In the genomic region with DNA sequence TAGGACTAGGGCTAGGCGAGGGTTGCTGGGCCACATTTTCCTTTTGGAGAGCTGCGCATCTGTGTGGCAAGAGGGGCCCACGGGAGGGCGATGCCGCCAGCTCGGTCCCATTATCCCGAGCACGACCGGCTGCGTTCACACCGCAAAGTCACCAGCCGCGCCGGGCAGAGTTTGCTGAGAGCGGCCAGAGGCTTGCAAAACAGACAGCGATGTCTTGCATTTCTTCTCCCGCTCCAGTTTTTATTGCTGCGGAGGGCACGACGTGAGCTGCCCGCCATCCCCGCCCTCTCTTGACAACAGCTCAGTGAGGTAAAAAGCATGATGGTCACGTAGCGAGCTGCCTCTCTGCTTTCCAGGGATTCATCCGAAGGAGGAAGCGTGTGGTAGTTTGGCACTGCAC, we compare ENCODE assay signal across 22 cellular contexts.
A peak's percentile ranks its signal among the peaks of the same experiment; 100 is the strongest.
DNase-seq lines count a peak whose midpoint lies in the region; ATAC-seq, FAIRE-seq and TF ChIP-seq lines count a peak whose summit lies in the region.
"Had no signal": no experiment of that assay in that cellular context is flagged by ENCODE, and none has a peak within 500 bp of the region (broad histone marks: within the 10 kb centered on the region; RNA-seq: fewer than 3 reads in every experiment).

No MANE protein-coding gene starts in this region.

- H3K4me1 ChIP-seq in GM23338 (ENCODE audit: insufficient read depth) (peaks cover 35% of the 10 kb centered on the region), astrocyte (ENCODE audit: insufficient read depth, low read length) (peaks cover 33% of the 10 kb centered on the region), BE2C (peaks cover 18% of the 10 kb centered on the region)

- H3K27ac ChIP-seq in GM23338 (ENCODE audit: low read depth) (no peak overlapping the region), astrocyte (ENCODE audit: low read depth, low read length) (no peak overlapping the region)
- H3K27ac ChIP-seq: ascending aorta, BLaER1, right atrium auricular region, WERI-Rb-1 had no signal

- no peaks in the 10 kb centered on the region for H3K9me3 ChIP-seq in astrocyte (ENCODE audit: insufficient read depth, low read depth, low read length)
- H3K9me3 ChIP-seq in iPS-18c (ENCODE audit: control insufficient read depth, insufficient read depth, low read length): no peaks in the 10 kb centered on the region
- no peaks in the 10 kb centered on the region; the same call in 1 of the 2 replicates for H3K9me3 ChIP-seq in BE2C
- H3K9me3 ChIP-seq: ascending aorta, HAP-1, MG63, right atrium auricular region had no signal

- ATAC-seq in GM23338 (peak; percentile 4), HG03432 (IDR thresholded peaks at IDR 0.05; ENCODE audit: unreplicated experiment) (no peak)
- ATAC-seq: natural killer cell, T-cell had no signal

- H3K4me3 Mint-ChIP-seq in GM23338 (peak overlapping the region; percentile 97), astrocyte (ENCODE audit: unreplicated experiment) (peak overlapping the region; percentile 99), progenitor cell of endocrine pancreas (ENCODE audit: low read depth) (peak overlapping the region; percentile 43)
- H3K4me3 Mint-ChIP-seq: natural killer cell, T-cell had no signal

- TF ChIP-seq CTCF in GM23338 (conservative IDR thresholded peaks at IDR 0.05; ENCODE audit: low read depth in 2 of 2) (no peak), astrocyte (IDR thresholded peaks at IDR 0.05; ENCODE audit: insufficient read depth, low read depth, low read length) (no peak), progenitor cell of endocrine pancreas (IDR thresholded peaks at IDR 0.05; ENCODE audit: unreplicated experiment) (no peak), BE2C (IDR thresholded peaks at IDR 0.05; ENCODE audit: low read depth, low read length) (no peak)

- H3K9me3 Mint-ChIP-seq in GM23338 (no peaks in the 10 kb centered on the region; the same call in 2 of the 3 replicates), astrocyte (ENCODE audit: unreplicated experiment) (peaks cover 2% of the 10 kb centered on the region), progenitor cell of endocrine pancreas (ENCODE audit: low read depth) (no peaks in the 10 kb centered on the region)
- H3K9me3 Mint-ChIP-seq: T-cell had no signal

- H3K9me2 ChIP-seq in GM23338 (ENCODE audit: insufficient read depth): no peaks in the 10 kb centered on the region

- peaks cover 3% of the 10 kb centered on the region; the same call in 1 of the 2 replicates for H3F3A ChIP-seq in GM23338 (replicated peaks; ENCODE audit: low read depth)

- no peaks in the 10 kb centered on the region for H3K36me3 ChIP-seq in GM23338 (ENCODE audit: insufficient read depth)
- H3K36me3 ChIP-seq in astrocyte (ENCODE audit: insufficient read depth, low read length): no peaks in the 10 kb centered on the region
- peaks cover 5% of the 10 kb centered on the region; the same call in 1 of the 2 replicates for H3K36me3 ChIP-seq in BE2C
- H3K36me3 ChIP-seq: ascending aorta, BLaER1, HAP-1, MG63, right atrium auricular region, WERI-Rb-1 had no signal

- H3K4me3 ChIP-seq in GM23338: peak overlapping the region; percentile 88
- H3K4me3 ChIP-seq in astrocyte (ENCODE audit: insufficient read depth, low read depth, low read length): peak overlapping the region; percentile 81
- H3K4me3 ChIP-seq in iPS-18c (ENCODE audit: insufficient read depth, low read depth, low read length): peak overlapping the region; percentile 2
- no peak overlapping the region for H3K4me3 ChIP-seq in BE2C (ENCODE audit: low read depth, low read length)
- H3K4me3 ChIP-seq: ascending aorta, BLaER1, HAP-1, lung, MG63, right atrium auricular region had no signal

- DNase-seq in GM23338 (ENCODE audit: low spot score) (peak; percentile 64), astrocyte (ENCODE audit: low read depth) (no peak), progenitor cell of endocrine pancreas (ENCODE audit: low spot score, unreplicated experiment) (no peak), GM19240 (ENCODE audit: insufficient read length, low spot score) (no peak), BE2C (no peak)
- DNase-seq: activated gamma-delta T cell; effector CD4-positive, alpha-beta T cell; MG63; natural killer cell; NCI-H2081 treated with DMSO at 0.1 percent for 48 hours; RPMI8226; stimulated activated CD4-positive, alpha-beta T cell treated with anti-CD3 and anti-CD28 coated beads, Interleukin-1b, Interleukin-23, amount 100 ng/mL, for 48 hours; substantia nigra; T-cell; WERI-Rb-1 had no signal

- H2AFZ ChIP-seq in GM23338: peak overlapping the region; percentile 57; the same call in 1 of the 2 replicates
- H2AFZ ChIP-seq in astrocyte (ENCODE audit: low read depth, low read length): peak overlapping the region; percentile 54

- H3K27ac Mint-ChIP-seq in GM23338 (no peak overlapping the region), astrocyte (ENCODE audit: unreplicated experiment) (no peak overlapping the region), progenitor cell of endocrine pancreas (no peak overlapping the region)
- H3K27ac Mint-ChIP-seq: natural killer cell, T-cell had no signal

- H3K27me3 ChIP-seq in GM23338 (ENCODE audit: insufficient read depth) (peaks cover 40% of the 10 kb centered on the region), astrocyte (ENCODE audit: insufficient read depth, low read length) (no peaks in the 10 kb centered on the region), BE2C (no peaks in the 10 kb centered on the region)

- peak overlapping the region; percentile 98 for H3K9ac ChIP-seq in astrocyte (ENCODE audit: low read length)
- H3K9ac ChIP-seq: BLaER1 had no signal

- H3K36me3 Mint-ChIP-seq in GM23338 (ENCODE audit: low read depth) (peaks cover 9% of the 10 kb centered on the region; the same call in 2 of the 3 replicates), astrocyte (ENCODE audit: low read depth, unreplicated experiment) (peaks cover 5% of the 10 kb centered on the region), progenitor cell of endocrine pancreas (ENCODE audit: insufficient read depth) (no peaks in the 10 kb centered on the region)
- H3K36me3 Mint-ChIP-seq: natural killer cell, T-cell had no signal

- H3K27me3 Mint-ChIP-seq in GM23338 (ENCODE audit: insufficient read depth, low read depth, poor library complexity) (peaks cover 33% of the 10 kb centered on the region), astrocyte (ENCODE audit: low read depth, unreplicated experiment) (no peaks in the 10 kb centered on the region), progenitor cell of endocrine pancreas (peaks cover 84% of the 10 kb centered on the region)

- peak overlapping the region; percentile 98 for H3K4me2 ChIP-seq in GM23338
- H3K4me2 ChIP-seq in astrocyte (ENCODE audit: low read length): peak overlapping the region; percentile 98
- H3K4me2 ChIP-seq: BLaER1 had no signal

- FAIRE-seq in astrocyte (lab: Jason Lieb, UNC): no peak

- H3K4me1 Mint-ChIP-seq in GM23338 (peaks cover 43% of the 10 kb centered on the region), astrocyte (ENCODE audit: low read depth, unreplicated experiment) (peaks cover 30% of the 10 kb centered on the region), progenitor cell of endocrine pancreas (ENCODE audit: low read depth) (peaks cover 20% of the 10 kb centered on the region)

- H4K20me1 ChIP-seq in GM23338 (replicated peaks; ENCODE audit: insufficient read depth) (no peaks in the 10 kb centered on the region), astrocyte (ENCODE audit: insufficient read depth, low read length) (no peaks in the 10 kb centered on the region)
- H4K20me1 ChIP-seq: BLaER1 had no signal

- H3K79me2 ChIP-seq in GM23338 (replicated peaks; ENCODE audit: insufficient read depth) (peaks cover 9% of the 10 kb centered on the region), astrocyte (ENCODE audit: insufficient read depth, low read length) (peaks cover 44% of the 10 kb centered on the region)

TF ChIP-seq in GM23338, 12 proteins besides CTCF, POLR2A, EP300 and RAD21:
- TF ChIP-seq NANOG (IDR thresholded peaks at IDR 0.05; ENCODE audit: borderline replicate concordance) (no peak), POLR2AphosphoS5 (IDR thresholded peaks at IDR 0.05; ENCODE audit: low read depth) (peak; percentile 33; the same call in 1 of the 2 replicates)

Comparison
In these comparisons a context has a peak if more than half of its experiments do, and no peak if none do; other contexts are left out.
1. H3K4me3 Mint-ChIP-seq: peak in every context shown above with its lines; median percentile 99 in astrocyte; 97 in GM23338; 43 in progenitor cell of endocrine pancreas.